Comparison of ENCODE assay signal across 35 cellular contexts in the genomic region with DNA sequence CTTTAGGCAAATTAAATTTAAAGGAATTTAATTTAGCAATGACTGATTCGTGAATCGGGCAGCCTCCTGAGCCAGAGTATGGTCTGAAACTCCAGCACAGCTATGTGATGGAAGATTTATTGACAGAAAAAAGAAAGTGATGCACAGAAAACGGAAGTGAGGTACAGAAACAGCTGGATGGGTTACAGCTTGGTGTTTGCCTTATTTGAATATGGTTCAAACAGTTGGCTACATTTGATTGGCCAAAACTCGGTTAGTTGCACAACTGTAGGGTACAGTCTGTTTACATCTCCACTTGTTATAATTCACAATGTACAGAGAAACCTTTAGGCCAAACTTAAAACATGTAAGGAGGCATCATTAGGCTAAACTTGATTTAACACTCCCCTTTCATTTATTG.
"Had no signal": no experiment of that assay in that cellular context is flagged by ENCODE, and none has a peak within 500 bp of the region (broad histone marks: within the 10 kb centered on the region; RNA-seq: fewer than 3 reads in every experiment).

No MANE protein-coding gene starts in this region.

- H3K27me3 ChIP-seq: brain microvascular endothelial cell had no signal

- H3K27ac Mint-ChIP-seq: activated CD4-positive, alpha-beta memory T cell treated with anti-CD3 and anti-CD28 coated beads, Interleukin-2, amount 10 ng/mL, durations not matched to agents 7 days and 5 days; activated CD8-positive, alpha-beta memory T cell treated with anti-CD3 and anti-CD28 coated beads, Interleukin-2, amount 10 ng/mL, durations not matched to agents 7 days and 5 days; activated naive CD8-positive, alpha-beta T cell treated with anti-CD3 and anti-CD28 coated beads for 36 hours had no signal

- H3K4me1 Mint-ChIP-seq: activated CD4-positive, alpha-beta memory T cell treated with anti-CD3 and anti-CD28 coated beads, Interleukin-2, amount 10 ng/mL, durations not matched to agents 7 days and 5 days; activated CD8-positive, alpha-beta memory T cell treated with anti-CD3 and anti-CD28 coated beads, Interleukin-2, amount 10 ng/mL, durations not matched to agents 7 days and 5 days; activated naive CD8-positive, alpha-beta T cell treated with anti-CD3 and anti-CD28 coated beads for 36 hours had no signal

- H3K27me3 Mint-ChIP-seq: activated CD4-positive, alpha-beta memory T cell treated with anti-CD3 and anti-CD28 coated beads, Interleukin-2, amount 10 ng/mL, durations not matched to agents 7 days and 5 days; activated CD8-positive, alpha-beta memory T cell treated with anti-CD3 and anti-CD28 coated beads, Interleukin-2, amount 10 ng/mL, durations not matched to agents 7 days and 5 days; activated naive CD8-positive, alpha-beta T cell treated with anti-CD3 and anti-CD28 coated beads for 36 hours had no signal

- DNase-seq: activated CD4-positive, alpha-beta memory T cell treated with anti-CD3 and anti-CD28 coated beads, Interleukin-2, amount 10 ng/mL, durations not matched to agents 7 days and 5 days; activated CD4-positive, alpha-beta T cell treated with anti-CD3 and anti-CD28 coated beads for 1 hour; activated CD4-positive, alpha-beta T cell treated with anti-CD3 and anti-CD28 coated beads for 48 hours; activated CD4-positive, CD25-positive, alpha-beta regulatory T cell; activated CD8-positive, alpha-beta memory T cell treated with anti-CD3 and anti-CD28 coated beads for 24 hours; activated CD8-positive, alpha-beta memory T cell treated with anti-CD3 and anti-CD28 coated beads, Interleukin-2, amount 10 ng/mL, durations not matched to agents 7 days and 5 days; activated CD8-positive, alpha-beta memory T cell treated with anti-CD3 and anti-CD28 coated beads, Interleukin-2, amount 50 U/mL, for 48 hours; activated effector memory CD4-positive, alpha-beta T cell treated with anti-CD3 and anti-CD28 coated beads, Interleukin-2, amount 50 U/mL, for 16 hours; activated naive CD4-positive, alpha-beta T cell; activated naive CD4-positive, alpha-beta T cell treated with anti-CD3 and anti-CD28 coated beads, Interleukin-2, amount 50 U/mL, for 16 hours; activated naive CD8-positive, alpha-beta T cell treated with anti-CD3 and anti-CD28 coated beads for 36 hours; activated T-cell treated with anti-CD3 and anti-CD28 coated beads, Interleukin-2, amount 50 U/mL, for 48 hours; amniotic stem cell; aorta; brain microvascular endothelial cell; central memory CD4-positive, alpha-beta T cell; Karpas-422; KBM-7; NCI-H1048; NCI-H1105 treated with DMSO at 0.1 percent for 48 hours; NCI-H1436; NCI-H1694; NCI-H1930; NCI-H2081 treated with DMSO at 0.1 percent for 48 hours; NCI-H226; NCI-H446 treated with DMSO at 0.1 percent for 48 hours; NCI-H524; NCI-H69; NCI-H82; Right ventricle myocardium superior; SW 1271; T-helper 1 cell; T-helper 2 cell; T-helper 9 cell; WERI-Rb-1 had no signal

- ATAC-seq: activated CD8-positive, alpha-beta memory T cell treated with anti-CD3 and anti-CD28 coated beads, Interleukin-2, amount 10 ng/mL, durations not matched to agents 7 days and 5 days had no signal

- H3K36me3 Mint-ChIP-seq: activated CD8-positive, alpha-beta memory T cell treated with anti-CD3 and anti-CD28 coated beads, Interleukin-2, amount 10 ng/mL, durations not matched to agents 7 days and 5 days; activated naive CD8-positive, alpha-beta T cell treated with anti-CD3 and anti-CD28 coated beads for 36 hours had no signal

- H3K27ac ChIP-seq: brain microvascular endothelial cell, WERI-Rb-1 had no signal

- H3K36me3 ChIP-seq: brain microvascular endothelial cell, WERI-Rb-1 had no signal

- H3K9me3 Mint-ChIP-seq: activated CD4-positive, alpha-beta memory T cell treated with anti-CD3 and anti-CD28 coated beads, Interleukin-2, amount 10 ng/mL, durations not matched to agents 7 days and 5 days had no signal

- H3K4me3 Mint-ChIP-seq: activated CD4-positive, alpha-beta memory T cell treated with anti-CD3 and anti-CD28 coated beads, Interleukin-2, amount 10 ng/mL, durations not matched to agents 7 days and 5 days; activated CD8-positive, alpha-beta memory T cell treated with anti-CD3 and anti-CD28 coated beads, Interleukin-2, amount 10 ng/mL, durations not matched to agents 7 days and 5 days; activated naive CD8-positive, alpha-beta T cell treated with anti-CD3 and anti-CD28 coated beads for 36 hours had no signal
